9 cellular contexts compared by ENCODE assay signal in the genomic region with DNA sequence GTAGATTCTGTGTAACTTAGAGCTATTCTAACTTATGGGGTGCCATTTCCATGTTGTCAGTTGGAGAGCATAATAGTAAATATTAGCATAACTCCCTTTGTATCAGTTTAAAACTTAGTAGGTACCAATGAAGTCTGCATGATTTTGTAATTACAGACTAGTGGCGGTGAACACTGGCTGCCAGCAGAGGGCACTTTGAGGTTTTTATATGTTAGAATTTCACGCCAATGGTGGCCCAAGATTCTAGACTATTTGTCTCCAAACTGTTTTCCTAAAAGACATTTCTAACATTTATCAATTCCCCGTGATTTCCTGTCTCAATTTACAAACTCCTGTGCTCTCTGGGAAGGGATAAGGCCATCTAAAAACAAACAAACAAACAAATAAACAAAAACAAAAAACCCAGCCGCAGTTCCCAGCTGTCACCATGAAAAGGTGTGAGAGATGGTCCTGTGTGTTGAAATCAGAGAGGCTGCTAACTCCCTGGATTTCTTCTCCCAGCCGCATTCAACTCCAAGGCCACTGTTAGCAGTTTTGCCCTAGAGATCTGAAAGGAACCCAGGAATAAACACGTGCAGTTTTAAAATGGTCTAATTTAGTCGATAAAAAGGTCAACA. TPM values are rescaled to one million over a fixed set of nuclear protein-coding genes. Genes with fewer than 3 reads are reported as not detected.
DNase-seq lines count a peak whose midpoint lies in the region; ATAC-seq, FAIRE-seq and TF ChIP-seq lines count a peak whose summit lies in the region.
"Had no signal": no experiment of that assay in that cellular context is flagged by ENCODE, and none has a peak within 500 bp of the region (broad histone marks: within the 10 kb centered on the region; RNA-seq: fewer than 3 reads in every experiment).

No MANE protein-coding gene starts in this region.

- no peak overlapping the region for H3K4me3 Mint-ChIP-seq in activated CD4-positive, alpha-beta T cell treated with anti-CD3 and anti-CD28 coated beads for 36 hours
- H3K4me3 Mint-ChIP-seq: activated naive CD8-positive, alpha-beta T cell treated with anti-CD3 and anti-CD28 coated beads, Interleukin-2, amount 10 ng/mL, durations not matched to agents 7 days and 5 days had no signal

- H3K9me3 ChIP-seq in RWPE2 (ENCODE audit: severe bottlenecking): no peaks in the 10 kb centered on the region

- H3K9me3 Mint-ChIP-seq in activated CD4-positive, alpha-beta T cell treated with anti-CD3 and anti-CD28 coated beads for 36 hours (ENCODE audit: low read depth): no peaks in the 10 kb centered on the region
- H3K9me3 Mint-ChIP-seq: activated naive CD8-positive, alpha-beta T cell treated with anti-CD3 and anti-CD28 coated beads, Interleukin-2, amount 10 ng/mL, durations not matched to agents 7 days and 5 days had no signal

- H3K4me1 Mint-ChIP-seq in activated CD4-positive, alpha-beta T cell treated with anti-CD3 and anti-CD28 coated beads for 36 hours: no peaks in the 10 kb centered on the region

- intact Hi-C loops in activated CD4-positive, alpha-beta T cell treated with anti-CD3 and anti-CD28 coated beads for 36 hours (cut with DNase I, micrococcal nuclease): loop anchor here (1.0 to 5.0 kb wide), 4 partner anchors 49 to 721 kb away; no protein-coding TSS in a partner anchor

- no peak for ATAC-seq in activated CD4-positive, alpha-beta T cell treated with anti-CD3 and anti-CD28 coated beads for 36 hours
- ATAC-seq in RWPE2 (ENCODE audit: low read depth): peak; percentile 60

- FAIRE-seq in HTR-8/SVneo (lab: Jason Lieb, UNC): no peak

- H3K4me3 ChIP-seq in RWPE2 (ENCODE audit: severe bottlenecking): no peak overlapping the region

- no peaks in the 10 kb centered on the region for H3K36me3 ChIP-seq in RWPE2 (ENCODE audit: low read depth)

- DNase-seq in activated CD4-positive, alpha-beta T cell treated with anti-CD3 and anti-CD28 coated beads for 36 hours: peak; percentile 56
- DNase-seq in activated CD4-positive, alpha-beta T cell treated with anti-CD3 and anti-CD28 coated beads, Interleukin-2, amount 50 U/mL, for 4 hours: no peak
- peak; percentile 17 for DNase-seq in HTR-8/SVneo (ENCODE audit: insufficient read length, low spot score)
- no peak for DNase-seq in RWPE2 (ENCODE audit: low spot score)
- DNase-seq in fibroblast of peridontal ligament (ENCODE audit: extremely low read depth): peak; percentile 53
- peak; percentile 23 for DNase-seq in renal cortical epithelial cell (ENCODE audit: low read depth)
- DNase-seq in OCI-M2 (lab: John Stamatoyannopoulos, UW; ENCODE audit: unreplicated experiment): no peak
- no peak for DNase-seq in NCI-H226
- DNase-seq: activated naive CD8-positive, alpha-beta T cell treated with anti-CD3 and anti-CD28 coated beads, Interleukin-2, amount 10 ng/mL, durations not matched to agents 7 days and 5 days had no signal

- no peaks in the 10 kb centered on the region for H3K27me3 Mint-ChIP-seq in activated CD4-positive, alpha-beta T cell treated with anti-CD3 and anti-CD28 coated beads for 36 hours

- no peak overlapping the region for H3K27ac ChIP-seq in RWPE2 (ENCODE audit: poor library complexity, severe bottlenecking)

- POLR2A ChIA-PET in activated CD4-positive, alpha-beta T cell treated with anti-CD3 and anti-CD28 coated beads for 36 hours (lab: Charles Lee): no interaction called here

- H3K27me3 ChIP-seq in RWPE2 (ENCODE audit: insufficient read depth, poor library complexity, severe bottlenecking): no peaks in the 10 kb centered on the region

- TF ChIP-seq CTCF in RWPE2 (IDR thresholded peaks at IDR 0.05; ENCODE audit: poor library complexity, severe bottlenecking): peak; percentile 95

- peaks cover 8% of the 10 kb centered on the region for H3K4me1 ChIP-seq in RWPE2 (ENCODE audit: insufficient read depth, poor library complexity, severe bottlenecking)

- H3K27ac Mint-ChIP-seq in activated CD4-positive, alpha-beta T cell treated with anti-CD3 and anti-CD28 coated beads for 36 hours: no peak overlapping the region
- H3K27ac Mint-ChIP-seq: activated naive CD8-positive, alpha-beta T cell treated with anti-CD3 and anti-CD28 coated beads, Interleukin-2, amount 10 ng/mL, durations not matched to agents 7 days and 5 days had no signal

- H3K36me3 Mint-ChIP-seq in activated CD4-positive, alpha-beta T cell treated with anti-CD3 and anti-CD28 coated beads for 36 hours (ENCODE audit: low read depth): no peaks in the 10 kb centered on the region
- H3K36me3 Mint-ChIP-seq: activated naive CD8-positive, alpha-beta T cell treated with anti-CD3 and anti-CD28 coated beads, Interleukin-2, amount 10 ng/mL, durations not matched to agents 7 days and 5 days had no signal

- CTCF ChIA-PET in activated CD4-positive, alpha-beta T cell treated with anti-CD3 and anti-CD28 coated beads for 36 hours (lab: Charles Lee): interaction anchor here (0.5 to 3.6 kb wide), 18 partner anchors 14 to 1550 kb away, joined by 3 to 41 read pairs (median 4); no protein-coding TSS in a partner anchor

RNA-seq across cellular contexts. Expression of gene BRMS1L, which starts 57.6 kb away (rescaled TPM):
- 1 to 10 TPM; 5.3 to 7.8 TPM for total RNA-seq in activated CD4-positive, alpha-beta T cell treated with anti-CD3 and anti-CD28 coated beads for 36 hours
- 2.8 and 9.3 TPM in 2 replicates for total RNA-seq in renal cortical epithelial cell

Comparison
In these comparisons a context has a peak if more than half of its experiments do, and no peak if none do; other contexts are left out.
1. DNase-seq: peak in activated CD4-positive, alpha-beta T cell treated with anti-CD3 and anti-CD28 coated beads for 36 hours (single experiment), HTR-8/SVneo (single experiment), fibroblast of peridontal ligament (single experiment) and renal cortical epithelial cell (single experiment); none in activated CD4-positive, alpha-beta T cell treated with anti-CD3 and anti-CD28 coated beads, Interleukin-2, amount 50 U/mL, for 4 hours (0 of 2), RWPE2 (single experiment), OCI-M2 (single experiment) and NCI-H226 (single experiment).